In genomic region chr3:56894912-56895431, GRCh38 we compare ENCODE assay signal across 10 cellular contexts.
DNase-seq lines count a peak whose midpoint lies in the region; ATAC-seq and TF ChIP-seq lines count a peak whose summit lies in the region.
"Had no signal": no experiment of that assay in that cellular context is flagged by ENCODE, and none has a peak within 500 bp of the region (broad histone marks: within the 10 kb centered on the region; RNA-seq: fewer than 3 reads in every experiment).

No MANE protein-coding gene starts in this region.

- ATAC-seq in HG03469 (IDR thresholded peaks at IDR 0.05; ENCODE audit: unreplicated experiment), result peak; percentile 83
- ATAC-seq in stimulated activated effector memory CD8-positive, alpha-beta T cell treated with anti-CD3 and anti-CD28 coated beads, Interleukin-12 subunit alpha, Interleukin-12 subunit beta, amount 100 ng/mL, for 72 hours, result peak; percentile 74
- no peak for ATAC-seq in GM19035 (IDR thresholded peaks at IDR 0.05; ENCODE audit: unreplicated experiment)

- no peaks in the 10 kb centered on the region for H3K9me3 Mint-ChIP-seq in activated CD4-positive, alpha-beta T cell treated with anti-CD3 and anti-CD28 coated beads, Interleukin-2, amount 10 ng/mL, durations not matched to agents 24 days and 14 days
- H3K9me3 Mint-ChIP-seq in stimulated activated effector memory CD8-positive, alpha-beta T cell treated with anti-CD3 and anti-CD28 coated beads, Interleukin-12 subunit alpha, Interleukin-12 subunit beta, amount 100 ng/mL, for 72 hours, result no peaks in the 10 kb centered on the region

- intact Hi-C loops in activated CD4-positive, alpha-beta T cell treated with anti-CD3 and anti-CD28 coated beads, Interleukin-2, amount 10 ng/mL, durations not matched to agents 24 days and 14 days (cut with micrococcal nuclease), result loop anchor here (1.0 to 5.0 kb wide), 3 partner anchors 21 to 37 kb away; no protein-coding TSS in a partner anchor

- no peak overlapping the region for H3K4me3 Mint-ChIP-seq in activated CD4-positive, alpha-beta T cell treated with anti-CD3 and anti-CD28 coated beads, Interleukin-2, amount 10 ng/mL, durations not matched to agents 24 days and 14 days
- peak overlapping the region; percentile 10 for H3K4me3 Mint-ChIP-seq in stimulated activated effector memory CD8-positive, alpha-beta T cell treated with anti-CD3 and anti-CD28 coated beads, Interleukin-12 subunit alpha, Interleukin-12 subunit beta, amount 100 ng/mL, for 72 hours

- peak overlapping the region in 1 of 2 donors; percentile 45 for H3K27ac ChIP-seq in coronary artery
- H3K27ac ChIP-seq: left ventricle myocardium inferior had no signal

- TF ChIP-seq CTCF in coronary artery (IDR thresholded peaks at IDR 0.05), result no peak

- H3K4me1 Mint-ChIP-seq in activated CD4-positive, alpha-beta T cell treated with anti-CD3 and anti-CD28 coated beads, Interleukin-2, amount 10 ng/mL, durations not matched to agents 24 days and 14 days, result peaks cover 43% of the 10 kb centered on the region
- peaks cover 17% of the 10 kb centered on the region for H3K4me1 Mint-ChIP-seq in stimulated activated effector memory CD8-positive, alpha-beta T cell treated with anti-CD3 and anti-CD28 coated beads, Interleukin-12 subunit alpha, Interleukin-12 subunit beta, amount 100 ng/mL, for 72 hours

- peak overlapping the region; percentile 40 for H3K4me3 ChIP-seq in coronary artery
- H3K4me3 ChIP-seq: left ventricle myocardium inferior had no signal

- H3K27ac Mint-ChIP-seq in activated CD4-positive, alpha-beta T cell treated with anti-CD3 and anti-CD28 coated beads, Interleukin-2, amount 10 ng/mL, durations not matched to agents 24 days and 14 days, result peak overlapping the region; percentile 45
- H3K27ac Mint-ChIP-seq in stimulated activated effector memory CD8-positive, alpha-beta T cell treated with anti-CD3 and anti-CD28 coated beads, Interleukin-12 subunit alpha, Interleukin-12 subunit beta, amount 100 ng/mL, for 72 hours, result no peak overlapping the region

- peaks cover 19% of the 10 kb centered on the region for H3K36me3 Mint-ChIP-seq in activated CD4-positive, alpha-beta T cell treated with anti-CD3 and anti-CD28 coated beads, Interleukin-2, amount 10 ng/mL, durations not matched to agents 24 days and 14 days (ENCODE audit: low read depth)
- H3K36me3 Mint-ChIP-seq in stimulated activated effector memory CD8-positive, alpha-beta T cell treated with anti-CD3 and anti-CD28 coated beads, Interleukin-12 subunit alpha, Interleukin-12 subunit beta, amount 100 ng/mL, for 72 hours, result no peaks in the 10 kb centered on the region

- no peaks in the 10 kb centered on the region for H3K27me3 Mint-ChIP-seq in activated CD4-positive, alpha-beta T cell treated with anti-CD3 and anti-CD28 coated beads, Interleukin-2, amount 10 ng/mL, durations not matched to agents 24 days and 14 days

- peak; percentile 70 for DNase-seq in activated CD4-positive, alpha-beta T cell treated with anti-CD3 and anti-CD28 coated beads, Interleukin-2, amount 10 ng/mL, durations not matched to agents 24 days and 14 days
- DNase-seq in activated CD4-positive, alpha-beta T cell treated with anti-CD3 and anti-CD28 coated beads, Interleukin-2, amount 50 U/mL, for 1 hour, result no peak
- DNase-seq in coronary artery (ENCODE audit: low spot score) (no peak), NCI-H510A treated with DMSO at 0.1 percent for 48 hours (lab: John Stamatoyannopoulos, UW) (no peak), AML-193 (lab: John Stamatoyannopoulos, UW) (no peak)
- no peak for DNase-seq in stimulated activated effector memory CD8-positive, alpha-beta T cell treated with anti-CD3 and anti-CD28 coated beads, Interleukin-12 subunit alpha, Interleukin-12 subunit beta, amount 100 ng/mL, for 72 hours (ENCODE audit: low spot score in 2 of 2)
- DNase-seq: left ventricle myocardium inferior, NCI-H748 treated with DMSO at 0.1 percent for 48 hours had no signal
